In the genomic region with DNA sequence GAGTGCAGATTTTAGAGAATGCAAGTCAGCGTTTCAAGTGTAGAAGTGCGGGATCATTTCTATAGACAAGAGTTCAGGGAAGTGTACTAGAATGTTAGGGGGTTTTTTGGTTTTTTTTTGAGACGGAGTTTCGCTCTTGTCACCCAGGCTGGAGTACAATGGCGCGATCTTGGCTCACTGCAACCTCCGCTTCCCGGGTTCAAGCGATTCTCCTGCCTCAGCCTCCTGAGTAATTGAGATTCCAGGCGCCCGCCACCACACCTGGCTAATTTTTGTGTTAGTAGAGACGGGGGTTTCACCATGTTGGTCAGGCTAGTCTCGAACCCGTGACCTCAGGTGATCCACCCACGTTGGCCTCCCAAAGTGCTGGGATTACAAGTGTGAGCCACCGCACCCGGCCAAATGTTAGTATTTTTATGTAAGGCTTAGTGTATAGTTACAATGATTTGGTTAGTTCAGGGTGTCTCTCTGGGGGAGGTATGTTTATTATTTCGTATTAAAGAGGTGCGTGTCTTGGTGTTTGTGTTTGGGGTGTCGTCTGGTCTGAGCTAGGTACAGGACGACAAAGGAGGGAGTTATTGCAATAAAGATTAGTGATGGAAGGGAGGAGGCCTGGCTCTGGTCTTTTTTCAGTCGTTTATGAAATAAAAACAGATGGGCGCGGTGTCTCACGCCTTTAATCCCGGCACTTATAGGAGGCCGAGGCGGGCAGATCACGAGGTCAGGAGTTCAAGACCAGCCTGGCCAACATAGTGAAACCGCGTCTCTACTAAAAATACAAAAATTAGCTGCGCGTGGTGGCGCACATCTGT, we compare ENCODE assay signal across 1 cellular context.
TF ChIP-seq lines count a peak whose summit lies in the region.

No MANE protein-coding gene starts in this region.

TF ChIP-seq in HepG2, 621 proteins besides CTCF, POLR2A, EP300 and RAD21 (continued from another document):
- 0 out of 2 replicates have a peak, but pooled peaks have one; percentile 2 for TF ChIP-seq PRDM10 (CRISPR knock-in tag; IDR thresholded peaks at IDR 0.05; ENCODE audit: low read depth)
- TF ChIP-seq ZNF121 (CRISPR knock-in tag; IDR thresholded peaks at IDR 0.05): peak; percentile 44; the same call in 1 of the 2 replicates
- peak; percentile 21; the same call in 1 of the 2 replicates for TF ChIP-seq NCOR1 (IDR thresholded peaks at IDR 0.05; ENCODE audit: borderline replicate concordance, low read length)
- peak; percentile 39; the same call in 1 of the 2 replicates for TF ChIP-seq ZNF350 (CRISPR knock-in tag; IDR thresholded peaks at IDR 0.05; ENCODE audit: borderline replicate concordance, low read depth)
- TF ChIP-seq HDAC1 (CRISPR knock-in tag; IDR thresholded peaks at IDR 0.05): peak; percentile 36; the same call in 1 of the 2 replicates
